In genomic region chr12:93440043-93440835, GRCh38 we compare ENCODE assay signal across 8 cellular contexts. TPM values are rescaled to one million over a fixed set of nuclear protein-coding genes. Genes with fewer than 3 reads are reported as not detected.
DNase-seq lines count a peak whose midpoint lies in the region; ATAC-seq and TF ChIP-seq lines count a peak whose summit lies in the region.

No MANE protein-coding gene starts in this region.

- no peaks in the 10 kb centered on the region for H3K9me3 ChIP-seq in left ventricle myocardium inferior (replicated peaks)

- intact Hi-C loops in left ventricle myocardium inferior (cut with micrococcal nuclease) = no loop called here
- intact Hi-C loops in left cardiac atrium (cut with DNase I) = no loop called here
- intact Hi-C loops in lower leg skin (cut with DNase I; ENCODE audit: low total_unique reads) = no loop called here

- H3K27me3 ChIP-seq in left ventricle myocardium inferior (ENCODE audit: low read depth) = no peaks in the 10 kb centered on the region

- 19 to 22% methylated on average over 12 of the region's 12 CpGs for WGBS in lower leg skin, 2 donors
- 24% methylated on average over 12 of the region's 12 CpGs for WGBS in urinary bladder

- no peak for DNase-seq in left ventricle myocardium inferior
- DNase-seq in left cardiac atrium = no peak
- DNase-seq in astrocyte of the cerebellum (ENCODE audit: low read depth) = no peak
- no peak for DNase-seq in lower leg skin (ENCODE audit: low spot score in 2 of 2)
- no peak for DNase-seq in DMS153 (lab: John Stamatoyannopoulos, UW)
- DNase-seq in NOMO-1 treated with DMSO at 0.1 percent for 48 hours (lab: John Stamatoyannopoulos, UW; ENCODE audit: unreplicated experiment) = no peak
- DNase-seq in NCI-H774 (lab: John Stamatoyannopoulos, UW) = no peak

- peak overlapping the region; percentile 98 for H3K4me3 ChIP-seq in left ventricle myocardium inferior
- peak overlapping the region; percentile 89 for H3K4me3 ChIP-seq in astrocyte of the cerebellum (ENCODE audit: low read depth, low read length)
- peak overlapping the region; percentile 100 for H3K4me3 ChIP-seq in lower leg skin (ENCODE audit: low read depth, poor library complexity, severe bottlenecking)
- H3K4me3 ChIP-seq in urinary bladder (ENCODE audit: low read depth, low read length) = peak overlapping the region; percentile 100

- H3K36me3 ChIP-seq in left ventricle myocardium inferior (no peaks in the 10 kb centered on the region), urinary bladder (ENCODE audit: insufficient read depth) (no peaks in the 10 kb centered on the region)

- H3K27ac ChIP-seq in left ventricle myocardium inferior (replicated peaks) = no peak overlapping the region
- no peak overlapping the region for H3K27ac ChIP-seq in urinary bladder (ENCODE audit: low read depth)

- in situ Hi-C loops in astrocyte of the cerebellum (cut with HindIII; ENCODE audit: low sequenced_read_pairs) = no loop called here

- H3K4me1 ChIP-seq in left ventricle myocardium inferior = peaks cover 75% of the 10 kb centered on the region
- H3K4me1 ChIP-seq in urinary bladder (ENCODE audit: insufficient read depth) = no peaks in the 10 kb centered on the region

- TF ChIP-seq POLR2A in lower leg skin (IDR thresholded peaks at IDR 0.05) = no peak

- TF ChIP-seq CTCF in left ventricle myocardium inferior (IDR thresholded peaks at IDR 0.05; ENCODE audit: borderline replicate concordance) = no peak
- no peak for TF ChIP-seq CTCF in astrocyte of the cerebellum (IDR thresholded peaks at IDR 0.05; ENCODE audit: low read depth, low read length, missing control alignments)
- TF ChIP-seq CTCF in lower leg skin (IDR thresholded peaks at IDR 0.05) = no peak

- no peak for ATAC-seq in left cardiac atrium

RNA-seq across cellular contexts. Expression of gene UBE2N, which starts 1.5 kb away (rescaled TPM):
- 86.3 TPM for total RNA-seq in left ventricle myocardium inferior
- 10 to 100 TPM; 72.2 to 92.2 TPM for total RNA-seq in left cardiac atrium
- 10 to 100 TPM; 22.5 to 44.8 (median 40.6) TPM for total RNA-seq in lower leg skin
- 132 TPM for total RNA-seq in urinary bladder
- 64.5 TPM for polyA plus RNA-seq in urinary bladder

RNA-seq across cellular contexts. Expression of gene MRPL42, which starts 27.1 kb away (rescaled TPM):
- total RNA-seq in left ventricle myocardium inferior (47.0 TPM), left cardiac atrium (10 to 100 TPM; 43.2 to 51.8 TPM), lower leg skin (10 to 100 TPM; 43.9 to 58.4 (median 47.7) TPM), urinary bladder (83.2 TPM)
- polyA plus RNA-seq in urinary bladder = 30.6 TPM
